10 cellular contexts compared by ENCODE assay signal in genomic region chr6:36075656-36076055, GRCh38. TPM values are rescaled to one million over a fixed set of nuclear protein-coding genes. Genes with fewer than 3 reads are reported as not detected.
A peak's percentile ranks its signal among the peaks of the same experiment; 100 is the strongest.
DNase-seq lines count a peak whose midpoint lies in the region; ATAC-seq, FAIRE-seq and TF ChIP-seq lines count a peak whose summit lies in the region.
"Had no signal": no experiment of that assay in that cellular context is flagged by ENCODE, and none has a peak within 500 bp of the region (broad histone marks: within the 10 kb centered on the region; RNA-seq: fewer than 3 reads in every experiment).

No MANE protein-coding gene starts in this region.

- peaks cover 0 to 10% of the 10 kb centered on the region in 2 donors for H3K4me1 ChIP-seq in left lung
- no peaks in the 10 kb centered on the region for H3K4me1 ChIP-seq in effector memory CD4-positive, alpha-beta T cell (ENCODE audit: control insufficient read depth, insufficient read depth, low read length, poor library complexity, severe bottlenecking)
- H3K4me1 ChIP-seq: prostate gland had no signal

- H3K36me3 ChIP-seq in left lung, result peaks cover 8 to 57% of the 10 kb centered on the region in 2 donors
- H3K36me3 ChIP-seq in effector memory CD4-positive, alpha-beta T cell (ENCODE audit: control insufficient read depth, insufficient read depth, low read length), result peaks cover 27% of the 10 kb centered on the region
- H3K36me3 ChIP-seq: prostate gland had no signal

- H3K4me3 ChIP-seq in left lung, result no peak overlapping the region
- H3K4me3 ChIP-seq in effector memory CD4-positive, alpha-beta T cell (ENCODE audit: insufficient read depth, low read depth, low read length, poor library complexity, severe bottlenecking), result no peak overlapping the region
- H3K4me3 ChIP-seq: heart right ventricle, prostate gland had no signal

- intact Hi-C loops in CD4-positive, alpha-beta T cell (cut with DNase I, micrococcal nuclease), result loop anchor here (1.0 to 2.0 kb wide), 2 partner anchors 19 to 285 kb away; no protein-coding TSS in a partner anchor
- intact Hi-C loops in activated T-helper 2 cell treated with anti-CD3 and anti-CD28 coated beads, Interferon-gamma antibody, Interleukin-2, Interleukin-4, amounts not matched to agents 10 μg/mL and 5 μg/mL and 100 μg/mL, durations not matched to agents 14 hours and 24 hours and 36 hours (cut with micrococcal nuclease), result no loop called here
- intact Hi-C loops in left lung (cut with DNase I), result no loop called here
- intact Hi-C loops in Right ventricle myocardium inferior (cut with DNase I), result no loop called here

- peaks cover 77% of the 10 kb centered on the region for H3K36me3 Mint-ChIP-seq in CD4-positive, alpha-beta T cell (ENCODE audit: low read depth)
- peaks cover 65% of the 10 kb centered on the region for H3K36me3 Mint-ChIP-seq in activated T-helper 2 cell treated with anti-CD3 and anti-CD28 coated beads, Interferon-gamma antibody, Interleukin-2, Interleukin-4, amounts not matched to agents 10 μg/mL and 5 μg/mL and 100 μg/mL, durations not matched to agents 14 hours and 24 hours and 36 hours (ENCODE audit: low read depth)

- H3K27ac Mint-ChIP-seq in CD4-positive, alpha-beta T cell, result peak overlapping the region; percentile 40
- H3K27ac Mint-ChIP-seq in activated T-helper 2 cell treated with anti-CD3 and anti-CD28 coated beads, Interferon-gamma antibody, Interleukin-2, Interleukin-4, amounts not matched to agents 10 μg/mL and 5 μg/mL and 100 μg/mL, durations not matched to agents 14 hours and 24 hours and 36 hours, result peak overlapping the region; percentile 6

- POLR2A ChIA-PET in CD4-positive, alpha-beta T cell (lab: Charles Lee), result no interaction called here

- H3K27me3 ChIP-seq in CD4-positive, alpha-beta T cell (ENCODE audit: control insufficient read depth, insufficient read depth, low read length), result no peaks in the 10 kb centered on the region
- H3K27me3 ChIP-seq in left lung, result no peaks in the 10 kb centered on the region
- no peaks in the 10 kb centered on the region for H3K27me3 ChIP-seq in effector memory CD4-positive, alpha-beta T cell (replicated peaks; ENCODE audit: control insufficient read depth, insufficient read depth, low read length, poor library complexity, severe bottlenecking)
- H3K27me3 ChIP-seq: heart right ventricle had no signal

- H3K27me3 Mint-ChIP-seq in CD4-positive, alpha-beta T cell, result no peaks in the 10 kb centered on the region
- no peaks in the 10 kb centered on the region for H3K27me3 Mint-ChIP-seq in activated T-helper 2 cell treated with anti-CD3 and anti-CD28 coated beads, Interferon-gamma antibody, Interleukin-2, Interleukin-4, amounts not matched to agents 10 μg/mL and 5 μg/mL and 100 μg/mL, durations not matched to agents 14 hours and 24 hours and 36 hours (ENCODE audit: low read depth)

- DNase-seq in CD4-positive, alpha-beta T cell, result peak in 3 of 10 experiments; percentile 5 to 17 (median 8)
- DNase-seq in GM12891 (ENCODE audit: insufficient read length, low spot score) (no peak), left lung (no peak), Right ventricle myocardium inferior (ENCODE audit: missing footprints) (no peak), NCI-H2029 treated with DMSO at 0.1 percent for 48 hours (lab: John Stamatoyannopoulos, UW) (no peak)
- DNase-seq in activated T-helper 2 cell treated with anti-CD3 and anti-CD28 coated beads, Interferon-gamma antibody, Interleukin-2, Interleukin-4, amounts not matched to agents 10 μg/mL and 5 μg/mL and 100 μg/mL, durations not matched to agents 14 hours and 24 hours and 36 hours (ENCODE audit: low spot score), result no peak
- no peak for DNase-seq in effector memory CD4-positive, alpha-beta T cell
- DNase-seq: heart right ventricle had no signal

- TF ChIP-seq POLR2A in GM12891 (IDR thresholded peaks at IDR 0.05; ENCODE audit: low read depth, low read length) (no peak), GM18505 (IDR thresholded peaks at IDR 0.05; ENCODE audit: borderline replicate concordance, extremely low read depth, insufficient read depth, insufficient read length) (no peak)

- CTCF ChIA-PET in CD4-positive, alpha-beta T cell (lab: Charles Lee), result no interaction called here

- H3K4me3 Mint-ChIP-seq in CD4-positive, alpha-beta T cell, result no peak overlapping the region
- no peak overlapping the region for H3K4me3 Mint-ChIP-seq in activated T-helper 2 cell treated with anti-CD3 and anti-CD28 coated beads, Interferon-gamma antibody, Interleukin-2, Interleukin-4, amounts not matched to agents 10 μg/mL and 5 μg/mL and 100 μg/mL, durations not matched to agents 14 hours and 24 hours and 36 hours (ENCODE audit: low read depth)

- peaks cover 20% of the 10 kb centered on the region for H3K4me1 Mint-ChIP-seq in CD4-positive, alpha-beta T cell (ENCODE audit: low read depth)
- H3K4me1 Mint-ChIP-seq in activated T-helper 2 cell treated with anti-CD3 and anti-CD28 coated beads, Interferon-gamma antibody, Interleukin-2, Interleukin-4, amounts not matched to agents 10 μg/mL and 5 μg/mL and 100 μg/mL, durations not matched to agents 14 hours and 24 hours and 36 hours (ENCODE audit: low read depth), result peaks cover 9% of the 10 kb centered on the region

- FAIRE-seq in GM12891 (lab: Jason Lieb, UNC), result peak; percentile 75

- H3K27ac ChIP-seq in CD4-positive, alpha-beta T cell (ENCODE audit: low read depth, low read length), result no peak overlapping the region
- no peak overlapping the region for H3K27ac ChIP-seq in left lung
- no peak overlapping the region for H3K27ac ChIP-seq in effector memory CD4-positive, alpha-beta T cell (ENCODE audit: insufficient read depth, low read length, poor library complexity, severe bottlenecking)
- H3K27ac ChIP-seq: heart right ventricle, prostate gland had no signal

- H3K9me3 ChIP-seq in CD4-positive, alpha-beta T cell (ENCODE audit: control insufficient read depth, low read length), result no peaks in the 10 kb centered on the region
- no peaks in the 10 kb centered on the region for H3K9me3 ChIP-seq in left lung
- no peaks in the 10 kb centered on the region for H3K9me3 ChIP-seq in effector memory CD4-positive, alpha-beta T cell (ENCODE audit: control insufficient read depth, low read length)
- H3K9me3 ChIP-seq: heart right ventricle, prostate gland had no signal

- peak; percentile 65 for ATAC-seq in CD4-positive, alpha-beta T cell (ENCODE audit: poor library complexity)
- ATAC-seq in left lung (peak; percentile 24), Right ventricle myocardium inferior (no peak), GM18505 (IDR thresholded peaks at IDR 0.05; ENCODE audit: unreplicated experiment) (no peak)
- ATAC-seq: heart right ventricle had no signal

- TF ChIP-seq CTCF in CD4-positive, alpha-beta T cell (IDR thresholded peaks at IDR 0.05), result peak; percentile 39
- TF ChIP-seq CTCF in left lung (IDR thresholded peaks at IDR 0.05), result peak in 1 of 2 donors; percentile 20

- no peaks in the 10 kb centered on the region for H3K9me3 Mint-ChIP-seq in CD4-positive, alpha-beta T cell
- H3K9me3 Mint-ChIP-seq in activated T-helper 2 cell treated with anti-CD3 and anti-CD28 coated beads, Interferon-gamma antibody, Interleukin-2, Interleukin-4, amounts not matched to agents 10 μg/mL and 5 μg/mL and 100 μg/mL, durations not matched to agents 14 hours and 24 hours and 36 hours, result peaks cover 6% of the 10 kb centered on the region

TF ChIP-seq in GM12891, 5 proteins besides CTCF, POLR2A, EP300 and RAD21:
- no peak for TF ChIP-seq SPI1 (IDR thresholded peaks at IDR 0.05; ENCODE audit: low read depth, low read length)
- TF ChIP-seq PAX5 (IDR thresholded peaks at IDR 0.05; ENCODE audit: insufficient read depth, low read length, severe bottlenecking), result no peak
- no peak for TF ChIP-seq POU2F2 (IDR thresholded peaks at IDR 0.05; ENCODE audit: low read depth, low read length)
- no peak for TF ChIP-seq POLR2AphosphoS5 (IDR thresholded peaks at IDR 0.05; ENCODE audit: low read depth, low read length)
- no peak for TF ChIP-seq TAF1 (IDR thresholded peaks at IDR 0.05; ENCODE audit: low read depth, low read length)

RNA-seq across cellular contexts. Expression of gene MAPK14, which starts 48.0 kb away (rescaled TPM):
- 10 to 100 TPM; 42.6 to 42.8 TPM for total RNA-seq in CD4-positive, alpha-beta T cell
- 14.8 TPM for polyA plus RNA-seq in GM12891 (2012; ENCODE audit: low read depth, missing spikeins)
- 44.3 and 46.5 TPM in 2 replicates for total RNA-seq in activated T-helper 2 cell treated with anti-CD3 and anti-CD28 coated beads, Interferon-gamma antibody, Interleukin-2, Interleukin-4, amounts not matched to agents 10 μg/mL and 5 μg/mL and 100 μg/mL, durations not matched to agents 14 hours and 24 hours and 36 hours
- 10 to 100 TPM; 52.9 to 84.1 TPM for total RNA-seq in left lung
- total RNA-seq in Right ventricle myocardium inferior, result 27.1 TPM

RNA-seq across cellular contexts. Expression of gene SLC26A8, which starts 51.2 kb away (rescaled TPM):
- total RNA-seq in CD4-positive, alpha-beta T cell, result not detected
- not detected for polyA plus RNA-seq in GM12891 (2012; ENCODE audit: low read depth, missing spikeins)
- total RNA-seq in activated T-helper 2 cell treated with anti-CD3 and anti-CD28 coated beads, Interferon-gamma antibody, Interleukin-2, Interleukin-4, amounts not matched to agents 10 μg/mL and 5 μg/mL and 100 μg/mL, durations not matched to agents 14 hours and 24 hours and 36 hours, result not detected in 2 replicates
- total RNA-seq in left lung (1 to 10 TPM in 1 of 2 donors, not detected in 1; 1.5 TPM), Right ventricle myocardium inferior (not detected)

RNA-seq across cellular contexts. Expression of gene MAPK13, which starts 54.7 kb away (rescaled TPM):
- total RNA-seq in CD4-positive, alpha-beta T cell, result 10 to 100 TPM; 58.5 to 63.5 TPM
- 6.2 TPM for polyA plus RNA-seq in GM12891 (2012; ENCODE audit: low read depth, missing spikeins)
- 34.7 and 37.5 TPM in 2 replicates for total RNA-seq in activated T-helper 2 cell treated with anti-CD3 and anti-CD28 coated beads, Interferon-gamma antibody, Interleukin-2, Interleukin-4, amounts not matched to agents 10 μg/mL and 5 μg/mL and 100 μg/mL, durations not matched to agents 14 hours and 24 hours and 36 hours
- total RNA-seq in left lung (10 to 100 TPM; 83.2 to 89.7 TPM), Right ventricle myocardium inferior (0.70 TPM)

Comparison
In these comparisons a context has a peak if more than half of its experiments do, and no peak if none do; other contexts are left out.
1. ATAC-seq: peak in CD4-positive, alpha-beta T cell (single experiment) and left lung (single experiment); none in Right ventricle myocardium inferior (single experiment) and GM18505 (single experiment).
2. RNA of gene MAPK13, which starts 54.7 kb away (total RNA-seq): 83.2 to 89.7 TPM in left lung, 58.5 to 63.5 TPM in CD4-positive, alpha-beta T cell and 34.7 to 37.5 TPM in activated T-helper 2 cell treated with anti-CD3 and anti-CD28 coated beads, Interferon-gamma antibody, Interleukin-2, Interleukin-4, amounts not matched to agents 10 μg/mL and 5 μg/mL and 100 μg/mL, durations not matched to agents 14 hours and 24 hours and 36 hours; 0.70 TPM in Right ventricle myocardium inferior (single experiment); every median in the first group is over 10 times any median in the second.
3. intact Hi-C loops: an anchor here in CD4-positive, alpha-beta T cell (1.0 to 2.0 kb wide); none called in activated T-helper 2 cell treated with anti-CD3 and anti-CD28 coated beads, Interferon-gamma antibody, Interleukin-2, Interleukin-4, amounts not matched to agents 10 μg/mL and 5 μg/mL and 100 μg/mL, durations not matched to agents 14 hours and 24 hours and 36 hours, left lung and Right ventricle myocardium inferior.